In genomic region chr19:35162471-35163326, GRCh38 we compare ENCODE assay signal across 11 cellular contexts. TPM values are rescaled to one million over a fixed set of nuclear protein-coding genes. Genes with fewer than 3 reads are reported as not detected.
DNase-seq lines count a peak whose midpoint lies in the region; ATAC-seq and TF ChIP-seq lines count a peak whose summit lies in the region.
"Had no signal": no experiment of that assay in that cellular context is flagged by ENCODE, and none has a peak within 500 bp of the region (broad histone marks: within the 10 kb centered on the region; RNA-seq: fewer than 3 reads in every experiment).

No MANE protein-coding gene starts in this region.

- H3K27ac Mint-ChIP-seq in natural killer cell, result peak overlapping the region; percentile 54 to 68
- no peak overlapping the region for H3K27ac Mint-ChIP-seq in endodermal cell

- no peak for TF ChIP-seq POLR2A in breast epithelium (IDR thresholded peaks at IDR 0.05)

- H3K27ac ChIP-seq in breast epithelium (peak overlapping the region; percentile 12 to 18), endodermal cell (ENCODE audit: low read depth, low read length) (no peak overlapping the region)
- H3K27ac ChIP-seq: thyroid gland had no signal

- H3K36me3 Mint-ChIP-seq in natural killer cell, result peaks cover 52% of the 10 kb centered on the region
- peaks cover 63% of the 10 kb centered on the region for H3K36me3 Mint-ChIP-seq in endodermal cell (ENCODE audit: low read depth)

- H3K4me3 Mint-ChIP-seq in natural killer cell (no peak overlapping the region), endodermal cell (no peak overlapping the region)

- H3K9me3 Mint-ChIP-seq in natural killer cell (peaks cover 0 to 4% of the 10 kb centered on the region in 2 donors), endodermal cell (peaks cover 23% of the 10 kb centered on the region)

- DNase-seq in EH (ENCODE audit: low read depth), result peak; percentile 86
- DNase-seq in MG63, result peak; percentile 52
- peak in 1 of 2 donors; percentile 75 for DNase-seq in breast epithelium (ENCODE audit: low spot score in 2 of 2)
- no peak for DNase-seq in natural killer cell
- DNase-seq in NCI-H69 (lab: John Stamatoyannopoulos, UW), result no peak
- no peak for DNase-seq in sciatic nerve (ENCODE audit: low spot score)
- DNase-seq in NCI-H187 (lab: John Stamatoyannopoulos, UW), result no peak
- no peak for DNase-seq in endodermal cell
- DNase-seq: thyroid gland had no signal

- H3K4me3 ChIP-seq in MG63, result no peak overlapping the region
- no peak overlapping the region for H3K4me3 ChIP-seq in breast epithelium
- no peak overlapping the region for H3K4me3 ChIP-seq in endodermal cell (ENCODE audit: low read length)
- H3K4me3 ChIP-seq: thyroid gland had no signal

- no peak for ATAC-seq in natural killer cell
- ATAC-seq in sciatic nerve, result no peak

- H3K9me3 ChIP-seq in MG63 (peaks cover 11% of the 10 kb centered on the region), breast epithelium (peaks cover 20 to 24% of the 10 kb centered on the region in 2 donors), endodermal cell (ENCODE audit: control insufficient read depth, low read length) (peaks cover 27% of the 10 kb centered on the region)
- H3K9me3 ChIP-seq: thyroid gland had no signal

- 85 to 90% methylated on average over 4 to 5 of the region's 6 CpGs for WGBS in endodermal cell (ENCODE audit: insufficient coverage in 1 of 2, insufficient read length in 1 of 2), 2 experiments

- H3K27me3 ChIP-seq in MG63, result no peaks in the 10 kb centered on the region
- H3K27me3 ChIP-seq in breast epithelium, result no peaks in the 10 kb centered on the region
- no peaks in the 10 kb centered on the region for H3K27me3 ChIP-seq in endodermal cell (ENCODE audit: control insufficient read depth, insufficient read depth, low read length, poor library complexity, severe bottlenecking)
- H3K27me3 ChIP-seq: thyroid gland had no signal

- H3K36me3 ChIP-seq in MG63, result peaks cover 97% of the 10 kb centered on the region
- H3K36me3 ChIP-seq in breast epithelium, result no peaks in the 10 kb centered on the region
- no peaks in the 10 kb centered on the region for H3K36me3 ChIP-seq in endodermal cell (ENCODE audit: control insufficient read depth, insufficient read depth, low read length)

- H3K4me1 Mint-ChIP-seq in natural killer cell (peaks cover 42 to 53% of the 10 kb centered on the region in 2 donors), endodermal cell (no peaks in the 10 kb centered on the region)

- H3K27me3 Mint-ChIP-seq in natural killer cell (ENCODE audit: low read depth in 2 of 2) (no peaks in the 10 kb centered on the region), endodermal cell (ENCODE audit: insufficient read depth) (no peaks in the 10 kb centered on the region)

- intact Hi-C loops in breast epithelium (cut with DNase I; ENCODE audit: low total_unique reads) (no loop called here), natural killer cell (cut with micrococcal nuclease) (no loop called here), sciatic nerve (cut with DNase I) (no loop called here)

- no peak overlapping the region for H3K9ac ChIP-seq in endodermal cell (ENCODE audit: extremely low read depth, low read length, poor library complexity, severe bottlenecking)

- H3K4me1 ChIP-seq in breast epithelium (no peaks in the 10 kb centered on the region), endodermal cell (ENCODE audit: control insufficient read depth, insufficient read depth, low read length) (no peaks in the 10 kb centered on the region)
- H3K4me1 ChIP-seq: thyroid gland had no signal

- TF ChIP-seq CTCF in breast epithelium (IDR thresholded peaks at IDR 0.05) (no peak), natural killer cell (IDR thresholded peaks at IDR 0.05) (no peak), endodermal cell (conservative IDR thresholded peaks at IDR 0.05) (no peak)

RNA-seq across cellular contexts. Expression of gene FXYD5, which starts 8.2 kb away (rescaled TPM):
- 28.9 and 59.7 TPM in 2 replicates for total RNA-seq in MG63 (2014; rRNA removed; shearing (Covaris generic); ENCODE audit: low replicate concordance)
- total RNA-seq in breast epithelium, result 10 to 100 TPM; 52.4 to 56.7 (median 56.2) TPM
- total RNA-seq in natural killer cell, result 100 to 1,000 TPM; 226 to 270 (median 231) TPM
- total RNA-seq in sciatic nerve, result 92.9 TPM
- total RNA-seq in endodermal cell, result 10 to 100 TPM; 24.0 to 29.6 TPM
- polyA plus RNA-seq in endodermal cell (2013, experiment 1 of 2), result 36.6 TPM
- 27.4 TPM for polyA plus RNA-seq in endodermal cell (2013, experiment 2 of 2)

RNA-seq across cellular contexts. Expression of gene FXYD7, which starts 19.6 kb away (rescaled TPM):
- not detected in 2 replicates for total RNA-seq in MG63 (2014; rRNA removed; shearing (Covaris generic); ENCODE audit: low replicate concordance)
- total RNA-seq in breast epithelium (not detected), natural killer cell (1 to 10 TPM; 4.0 to 5.4 (median 4.9) TPM), sciatic nerve (5.5 TPM), endodermal cell (1 to 10 TPM in 1 of 2 donors, not detected in 1; 1.1 TPM)
- polyA plus RNA-seq in endodermal cell (2013, experiment 1 of 2), result 8.2 TPM
- 5.4 TPM for polyA plus RNA-seq in endodermal cell (2013, experiment 2 of 2)
- total RNA-seq: NCI-H460 had no signal

RNA-seq across cellular contexts. Expression of gene FXYD1, which starts 24.1 kb away (rescaled TPM):
- not detected in 2 replicates for total RNA-seq in MG63 (2014; rRNA removed; shearing (Covaris generic); ENCODE audit: low replicate concordance)
- total RNA-seq in breast epithelium (10 to 100 TPM; 15.5 to 75.5 (median 34.7) TPM), natural killer cell (not detected), sciatic nerve (460 TPM), endodermal cell (under 1 TPM in 1 of 2 donors, not detected in 1; 0.75 TPM)
- polyA plus RNA-seq in endodermal cell (2013, experiment 1 of 2), result 2.1 TPM
- polyA plus RNA-seq in endodermal cell (2013, experiment 2 of 2), result 5.6 TPM
- total RNA-seq: NCI-H460 had no signal

RNA-seq across cellular contexts. Expression of gene LGI4, which starts 27.8 kb away (rescaled TPM):
- total RNA-seq in MG63 (2014; rRNA removed; shearing (Covaris generic); ENCODE audit: low replicate concordance), result 0.76 TPM in 1 of 2 replicates, not detected in the other
- total RNA-seq in breast epithelium (10 to 100 TPM in 1 of 3 donors, 1 to 10 TPM in 2; 4.3 to 37.8 (median 5.3) TPM), natural killer cell (under 1 TPM in 2 of 3 donors, not detected in 1; 0.49 to 0.72 TPM), sciatic nerve (244 TPM), endodermal cell (under 1 TPM; 0.27 to 0.37 TPM)
- polyA plus RNA-seq in endodermal cell (2013, experiment 1 of 2), result 8.4 TPM
- polyA plus RNA-seq in endodermal cell (2013, experiment 2 of 2), result 7.0 TPM

RNA-seq across cellular contexts. Expression of gene FXYD3, which starts 47.1 kb away (rescaled TPM):
- total RNA-seq in MG63 (2014; rRNA removed; shearing (Covaris generic); ENCODE audit: low replicate concordance), result not detected in 2 replicates
- total RNA-seq in breast epithelium (100 to 1,000 TPM in 2 of 3 donors, not detected in 1; 135 to 318 TPM), natural killer cell (not detected), sciatic nerve (24.1 TPM), endodermal cell (not detected)
- not detected for polyA plus RNA-seq in endodermal cell (2013, experiment 1 of 2)
- polyA plus RNA-seq in endodermal cell (2013, experiment 2 of 2), result 0.99 TPM
- total RNA-seq: NCI-H460, skeletal muscle tissue had no signal

Comparison
In these comparisons a context has a peak if more than half of its experiments do, and no peak if none do; other contexts are left out.
1. DNase-seq: peak in EH (single experiment) and MG63 (single experiment); none in natural killer cell (single experiment), NCI-H69 (single experiment), sciatic nerve (single experiment), NCI-H187 (0 of 2) and endodermal cell (single experiment).
2. RNA of gene FXYD1, which starts 24.1 kb away (total RNA-seq): 460 TPM in sciatic nerve (single experiment) and 15.5 to 75.5 TPM in breast epithelium; 0.75 TPM in endodermal cell, not detected in MG63 and not detected in natural killer cell; every median in the first group is over 4 times any median in the second.